ENCODE assay signal across 1 cellular context in the genomic region with DNA sequence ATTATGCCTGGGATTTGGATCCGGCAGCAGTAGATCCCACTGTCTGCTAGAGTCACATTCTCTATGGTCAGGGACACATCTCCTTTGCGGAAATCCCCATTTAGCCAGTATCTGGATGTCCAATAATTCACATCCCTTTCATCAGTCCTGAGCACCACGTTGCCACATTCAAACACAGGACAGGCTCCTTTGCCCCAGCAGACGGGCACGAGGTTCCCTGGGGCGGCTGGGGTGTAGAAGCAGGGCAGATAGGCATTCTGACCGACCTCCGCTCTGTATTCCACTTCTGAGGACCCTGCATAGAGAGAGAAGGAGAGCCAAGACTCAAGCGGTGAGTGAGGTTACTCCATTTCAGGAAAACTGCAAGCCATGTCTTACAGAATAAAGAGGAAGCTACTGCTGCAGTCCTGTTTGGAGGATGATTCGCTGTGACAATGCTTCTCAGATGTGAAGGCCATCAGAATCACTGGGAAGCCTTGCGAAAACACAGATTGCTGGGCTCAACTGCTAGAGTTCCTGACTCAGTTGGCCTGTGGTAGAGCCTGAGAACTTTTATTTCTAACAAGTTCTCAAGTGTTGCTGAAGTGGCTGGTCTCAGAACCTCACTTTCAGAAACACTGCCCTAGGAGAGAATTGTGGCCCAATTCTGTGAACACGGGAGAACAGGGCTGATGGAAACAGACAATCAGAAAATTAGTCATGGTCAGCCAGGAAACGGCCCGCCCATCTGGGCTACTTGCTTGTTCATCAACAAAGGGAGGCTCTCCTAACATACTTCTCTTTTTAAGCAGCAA.
TF ChIP-seq lines count a peak whose summit lies in the region.

No MANE protein-coding gene starts in this region.

TF ChIP-seq in A549, 52 proteins besides CTCF, POLR2A, EP300 and RAD21:
- TF ChIP-seq TP53 (CRISPR knock-in tag; IDR thresholded peaks at IDR 0.05) (no peak), SREBF2 (IDR thresholded peaks at IDR 0.05) (no peak)
- TF ChIP-seq, protein P1, sequence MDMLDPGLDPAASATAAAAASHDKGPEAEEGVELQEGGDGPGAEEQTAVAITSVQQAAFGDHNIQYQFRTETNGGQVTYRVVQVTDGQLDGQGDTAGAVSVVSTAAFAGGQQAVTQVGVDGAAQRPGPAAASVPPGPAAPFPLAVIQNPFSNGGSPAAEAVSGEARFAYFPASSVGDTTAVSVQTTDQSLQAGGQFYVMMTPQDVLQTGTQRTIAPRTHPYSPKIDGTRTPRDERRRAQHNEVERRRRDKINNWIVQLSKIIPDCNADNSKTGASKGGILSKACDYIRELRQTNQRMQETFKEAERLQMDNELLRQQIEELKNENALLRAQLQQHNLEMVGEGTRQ (IDR thresholded peaks at IDR 0.05), result no peak
